In the genomic region with DNA sequence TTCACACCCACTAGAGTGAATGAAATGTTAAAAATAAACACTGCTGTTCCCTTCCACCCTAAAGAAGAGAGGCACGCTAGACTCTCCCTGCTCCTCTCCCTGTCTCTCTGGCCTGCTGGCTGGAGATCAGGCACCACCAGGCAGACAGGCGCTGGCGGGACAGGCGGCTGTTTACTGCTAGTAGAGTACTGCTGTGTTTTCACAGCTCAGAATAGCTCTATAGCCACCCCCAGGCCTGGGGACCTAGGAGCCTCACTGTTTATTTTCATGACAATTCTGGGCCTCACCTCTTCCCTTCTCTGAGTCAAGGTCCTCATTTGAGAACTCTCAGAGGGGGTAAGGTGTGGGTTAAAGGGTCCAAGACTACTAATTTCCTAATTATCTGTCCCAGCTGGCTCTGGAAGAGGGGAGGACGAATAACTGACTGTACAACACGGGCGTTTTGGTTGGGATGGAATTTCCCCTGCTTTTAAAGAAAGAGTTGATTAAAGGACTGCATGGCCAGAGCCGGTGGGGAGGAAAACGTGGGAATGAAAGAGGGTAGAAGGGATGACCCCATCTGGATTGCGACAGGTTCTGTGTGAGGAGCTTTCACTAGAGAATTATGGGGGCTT, we compare ENCODE assay signal across 1 cellular context.
TF ChIP-seq lines count a peak whose summit lies in the region.

No MANE protein-coding gene starts in this region.

TF ChIP-seq in HepG2, 621 proteins besides CTCF, POLR2A, EP300 and RAD21 (continued from another document and continues in another):
- TF ChIP-seq, protein P1, sequence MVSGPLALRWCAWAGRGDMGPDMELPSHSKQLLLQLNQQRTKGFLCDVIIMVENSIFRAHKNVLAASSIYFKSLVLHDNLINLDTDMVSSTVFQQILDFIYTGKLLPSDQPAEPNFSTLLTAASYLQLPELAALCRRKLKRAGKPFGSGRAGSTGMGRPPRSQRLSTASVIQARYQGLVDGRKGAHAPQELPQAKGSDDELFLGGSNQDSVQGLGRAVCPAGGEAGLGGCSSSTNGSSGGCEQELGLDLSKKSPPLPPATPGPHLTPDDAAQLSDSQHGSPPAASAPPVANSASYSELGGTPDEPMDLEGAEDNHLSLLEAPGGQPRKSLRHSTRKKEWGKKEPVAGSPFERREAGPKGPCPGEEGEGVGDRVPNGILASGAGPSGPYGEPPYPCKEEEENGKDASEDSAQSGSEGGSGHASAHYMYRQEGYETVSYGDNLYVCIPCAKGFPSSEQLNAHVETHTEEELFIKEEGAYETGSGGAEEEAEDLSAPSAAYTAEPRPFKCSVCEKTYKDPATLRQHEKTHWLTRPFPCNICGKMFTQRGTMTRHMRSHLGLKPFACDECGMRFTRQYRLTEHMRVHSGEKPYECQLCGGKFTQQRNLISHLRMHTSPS (CRISPR knock-in tag; IDR thresholded peaks at IDR 0.05; ENCODE audit: low read depth): no peak
- TF ChIP-seq ZBTB20 (CRISPR knock-in tag; IDR thresholded peaks at IDR 0.05; ENCODE audit: borderline replicate concordance, low read depth) (peak; percentile 54; the same call in 1 of the 2 replicates), ATF7 (IDR thresholded peaks at IDR 0.05) (no peak), ATF7 (CRISPR knock-in tag; IDR thresholded peaks at IDR 0.05) (no peak), SUZ12 (IDR thresholded peaks at IDR 0.05; ENCODE audit: low read depth, low read length) (no peak), IRX3 (CRISPR knock-in tag; IDR thresholded peaks at IDR 0.05; ENCODE audit: borderline replicate concordance, low read depth) (no peak), RBM22 (optimal IDR thresholded peaks at IDR 0.05; ENCODE audit: low read length) (no peak), ZNF772 (CRISPR knock-in tag; IDR thresholded peaks at IDR 0.05) (peak; percentile 67; the same call in 1 of the 2 replicates), IKZF5 (CRISPR knock-in tag; IDR thresholded peaks at IDR 0.05) (peak; percentile 85; the same call in 1 of the 2 replicates), SRSF1 (optimal IDR thresholded peaks at IDR 0.05; ENCODE audit: low read depth, low read length) (no peak), ZNF614 (CRISPR knock-in tag; IDR thresholded peaks at IDR 0.05; ENCODE audit: borderline replicate concordance) (0 out of 2 replicates have a peak, but pooled peaks have one; percentile 67), SNAPC2 (CRISPR knock-in tag; IDR thresholded peaks at IDR 0.05) (no peak; the same call in 1 of the 2 replicates), ZNF547 (CRISPR knock-in tag; IDR thresholded peaks at IDR 0.05) (no peak), NR2F2 (IDR thresholded peaks at IDR 0.05; ENCODE audit: borderline replicate concordance, low read depth) (0 out of 2 replicates have a peak, but pooled peaks have one; percentile 24), ZNF354B (CRISPR knock-in tag; IDR thresholded peaks at IDR 0.05) (0 out of 2 replicates have a peak, but pooled peaks have one; percentile 30), TP53 (CRISPR knock-in tag; conservative IDR thresholded peaks at IDR 0.05) (no peak), ZNF740 (CRISPR knock-in tag; IDR thresholded peaks at IDR 0.05) (no peak), CEBPB (IDR thresholded peaks at IDR 0.05; ENCODE audit: borderline replicate concordance, low read depth, low read length) (peak; percentile 55; the same call in 1 of the 2 replicates), ZNF574 (CRISPR knock-in tag; IDR thresholded peaks at IDR 0.05) (peak; percentile 44; the same call in 1 of the 2 replicates), ZNF207 (IDR thresholded peaks at IDR 0.05; ENCODE audit: borderline replicate concordance) (no peak), KLF6 (CRISPR knock-in tag; IDR thresholded peaks at IDR 0.05) (0 out of 2 replicates have a peak, but pooled peaks have one; percentile 22), MXD4 (CRISPR knock-in tag; IDR thresholded peaks at IDR 0.05) (0 out of 2 replicates have a peak, but pooled peaks have one; percentile 40), FOXA1 (IDR thresholded peaks at IDR 0.05) (no peak), FOXA1 (CRISPR knock-in tag; IDR thresholded peaks at IDR 0.05) (peak; percentile 63), ZNF879 (CRISPR knock-in tag; IDR thresholded peaks at IDR 0.05) (0 out of 2 replicates have a peak, but pooled peaks have one; percentile 26), ZNF615 (CRISPR knock-in tag; IDR thresholded peaks at IDR 0.05; ENCODE audit: borderline replicate concordance) (peak; percentile 32; the same call in 1 of the 2 replicates), NAIF1 (CRISPR knock-in tag; IDR thresholded peaks at IDR 0.05; ENCODE audit: borderline replicate concordance) (no peak), ZNF350 (CRISPR knock-in tag; IDR thresholded peaks at IDR 0.05; ENCODE audit: borderline replicate concordance, low read depth) (no peak; the same call in 1 of the 2 replicates), NFE2 (CRISPR knock-in tag; IDR thresholded peaks at IDR 0.05) (no peak), HNRNPLL (IDR thresholded peaks at IDR 0.05; ENCODE audit: low read depth, low read length, poor library complexity, severe bottlenecking) (no peak), RBM39 (IDR thresholded peaks at IDR 0.05; ENCODE audit: low read depth, low read length, poor library complexity, severe bottlenecking) (no peak), DPF2 (CRISPR knock-in tag; IDR thresholded peaks at IDR 0.05; ENCODE audit: borderline replicate concordance, low read depth) (no peak), ZNF263 (CRISPR knock-in tag; IDR thresholded peaks at IDR 0.05) (no peak), ZNF121 (CRISPR knock-in tag; IDR thresholded peaks at IDR 0.05) (0 out of 2 replicates have a peak, but pooled peaks have one; percentile 31), HOXA3 (CRISPR knock-in tag; IDR thresholded peaks at IDR 0.05) (peak; percentile 38; the same call in 1 of the 2 replicates), LCORL (IDR thresholded peaks at IDR 0.05) (no peak), LCORL (CRISPR knock-in tag; IDR thresholded peaks at IDR 0.05) (peak; percentile 91), ZNF264 (CRISPR knock-in tag; IDR thresholded peaks at IDR 0.05) (no peak), MEIS2 (CRISPR knock-in tag; IDR thresholded peaks at IDR 0.05) (peak; percentile 73; the same call in 1 of the 2 replicates)
- TF ChIP-seq, protein P2, sequence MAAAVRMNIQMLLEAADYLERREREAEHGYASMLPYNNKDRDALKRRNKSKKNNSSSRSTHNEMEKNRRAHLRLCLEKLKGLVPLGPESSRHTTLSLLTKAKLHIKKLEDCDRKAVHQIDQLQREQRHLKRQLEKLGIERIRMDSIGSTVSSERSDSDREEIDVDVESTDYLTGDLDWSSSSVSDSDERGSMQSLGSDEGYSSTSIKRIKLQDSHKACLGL (CRISPR knock-in tag; IDR thresholded peaks at IDR 0.05): no peak
- TF ChIP-seq, protein P3, sequence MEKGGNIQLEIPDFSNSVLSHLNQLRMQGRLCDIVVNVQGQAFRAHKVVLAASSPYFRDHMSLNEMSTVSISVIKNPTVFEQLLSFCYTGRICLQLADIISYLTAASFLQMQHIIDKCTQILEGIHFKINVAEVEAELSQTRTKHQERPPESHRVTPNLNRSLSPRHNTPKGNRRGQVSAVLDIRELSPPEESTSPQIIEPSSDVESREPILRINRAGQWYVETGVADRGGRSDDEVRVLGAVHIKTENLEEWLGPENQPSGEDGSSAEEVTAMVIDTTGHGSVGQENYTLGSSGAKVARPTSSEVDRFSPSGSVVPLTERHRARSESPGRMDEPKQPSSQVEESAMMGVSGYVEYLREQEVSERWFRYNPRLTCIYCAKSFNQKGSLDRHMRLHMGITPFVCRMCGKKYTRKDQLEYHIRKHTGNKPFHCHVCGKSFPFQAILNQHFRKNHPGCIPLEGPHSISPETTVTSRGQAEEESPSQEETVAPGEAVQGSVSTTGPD (CRISPR knock-in tag; IDR thresholded peaks at IDR 0.05): no peak
- TF ChIP-seq, protein P4, sequence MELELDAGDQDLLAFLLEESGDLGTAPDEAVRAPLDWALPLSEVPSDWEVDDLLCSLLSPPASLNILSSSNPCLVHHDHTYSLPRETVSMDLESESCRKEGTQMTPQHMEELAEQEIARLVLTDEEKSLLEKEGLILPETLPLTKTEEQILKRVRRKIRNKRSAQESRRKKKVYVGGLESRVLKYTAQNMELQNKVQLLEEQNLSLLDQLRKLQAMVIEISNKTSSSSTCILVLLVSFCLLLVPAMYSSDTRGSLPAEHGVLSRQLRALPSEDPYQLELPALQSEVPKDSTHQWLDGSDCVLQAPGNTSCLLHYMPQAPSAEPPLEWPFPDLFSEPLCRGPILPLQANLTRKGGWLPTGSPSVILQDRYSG (CRISPR knock-in tag; IDR thresholded peaks at IDR 0.05): 0 out of 2 replicates have a peak, but pooled peaks have one; percentile 35
- TF ChIP-seq, protein P5, sequence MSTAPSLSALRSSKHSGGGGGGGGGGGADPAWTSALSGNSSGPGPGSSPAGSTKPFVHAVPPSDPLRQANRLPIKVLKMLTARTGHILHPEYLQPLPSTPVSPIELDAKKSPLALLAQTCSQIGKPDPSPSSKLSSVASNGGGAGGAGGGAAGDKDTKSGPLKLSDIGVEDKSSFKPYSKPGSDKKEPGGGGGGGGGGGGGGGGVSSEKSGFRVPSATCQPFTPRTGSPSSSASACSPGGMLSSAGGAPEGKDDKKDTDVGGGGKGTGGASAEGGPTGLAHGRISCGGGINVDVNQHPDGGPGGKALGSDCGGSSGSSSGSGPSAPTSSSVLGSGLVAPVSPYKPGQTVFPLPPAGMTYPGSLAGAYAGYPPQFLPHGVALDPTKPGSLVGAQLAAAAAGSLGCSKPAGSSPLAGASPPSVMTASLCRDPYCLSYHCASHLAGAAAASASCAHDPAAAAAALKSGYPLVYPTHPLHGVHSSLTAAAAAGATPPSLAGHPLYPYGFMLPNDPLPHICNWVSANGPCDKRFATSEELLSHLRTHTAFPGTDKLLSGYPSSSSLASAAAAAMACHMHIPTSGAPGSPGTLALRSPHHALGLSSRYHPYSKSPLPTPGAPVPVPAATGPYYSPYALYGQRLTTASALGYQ (CRISPR knock-in tag; IDR thresholded peaks at IDR 0.05): peak; percentile 5; the same call in 1 of the 2 replicates
- TF ChIP-seq, protein P6, sequence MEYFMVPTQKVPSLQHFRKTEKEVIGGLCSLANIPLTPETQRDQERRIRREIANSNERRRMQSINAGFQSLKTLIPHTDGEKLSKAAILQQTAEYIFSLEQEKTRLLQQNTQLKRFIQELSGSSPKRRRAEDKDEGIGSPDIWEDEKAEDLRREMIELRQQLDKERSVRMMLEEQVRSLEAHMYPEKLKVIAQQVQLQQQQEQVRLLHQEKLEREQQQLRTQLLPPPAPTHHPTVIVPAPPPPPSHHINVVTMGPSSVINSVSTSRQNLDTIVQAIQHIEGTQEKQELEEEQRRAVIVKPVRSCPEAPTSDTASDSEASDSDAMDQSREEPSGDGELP (IDR thresholded peaks at IDR 0.05; ENCODE audit: borderline replicate concordance, low read depth): peak; percentile 40; the same call in 1 of the 2 replicates
- TF ChIP-seq, protein P7, sequence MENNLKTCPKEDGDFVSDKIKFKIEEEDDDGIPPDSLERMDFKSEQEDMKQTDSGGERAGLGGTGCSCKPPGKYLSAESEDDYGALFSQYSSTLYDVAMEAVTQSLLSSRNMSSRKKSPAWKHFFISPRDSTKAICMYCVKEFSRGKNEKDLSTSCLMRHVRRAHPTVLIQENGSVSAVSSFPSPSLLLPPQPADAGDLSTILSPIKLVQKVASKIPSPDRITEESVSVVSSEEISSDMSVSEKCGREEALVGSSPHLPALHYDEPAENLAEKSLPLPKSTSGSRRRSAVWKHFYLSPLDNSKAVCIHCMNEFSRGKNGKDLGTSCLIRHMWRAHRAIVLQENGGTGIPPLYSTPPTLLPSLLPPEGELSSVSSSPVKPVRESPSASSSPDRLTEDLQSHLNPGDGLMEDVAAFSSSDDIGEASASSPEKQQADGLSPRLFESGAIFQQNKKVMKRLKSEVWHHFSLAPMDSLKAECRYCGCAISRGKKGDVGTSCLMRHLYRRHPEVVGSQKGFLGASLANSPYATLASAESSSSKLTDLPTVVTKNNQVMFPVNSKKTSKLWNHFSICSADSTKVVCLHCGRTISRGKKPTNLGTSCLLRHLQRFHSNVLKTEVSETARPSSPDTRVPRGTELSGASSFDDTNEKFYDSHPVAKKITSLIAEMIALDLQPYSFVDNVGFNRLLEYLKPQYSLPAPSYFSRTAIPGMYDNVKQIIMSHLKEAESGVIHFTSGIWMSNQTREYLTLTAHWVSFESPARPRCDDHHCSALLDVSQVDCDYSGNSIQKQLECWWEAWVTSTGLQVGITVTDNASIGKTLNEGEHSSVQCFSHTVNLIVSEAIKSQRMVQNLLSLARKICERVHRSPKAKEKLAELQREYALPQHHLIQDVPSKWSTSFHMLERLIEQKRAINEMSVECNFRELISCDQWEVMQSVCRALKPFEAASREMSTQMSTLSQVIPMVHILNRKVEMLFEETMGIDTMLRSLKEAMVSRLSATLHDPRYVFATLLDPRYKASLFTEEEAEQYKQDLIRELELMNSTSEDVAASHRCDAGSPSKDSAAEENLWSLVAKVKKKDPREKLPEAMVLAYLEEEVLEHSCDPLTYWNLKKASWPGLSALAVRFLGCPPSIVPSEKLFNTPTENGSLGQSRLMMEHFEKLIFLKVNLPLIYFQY (CRISPR knock-in tag; IDR thresholded peaks at IDR 0.05; ENCODE audit: borderline replicate concordance): 0 out of 2 replicates have a peak, but pooled peaks have one; percentile 44
